ENCODE assay signal across 9 cellular contexts in genomic region chr15:101198820-101199219, GRCh38. TPM values are rescaled to one million over a fixed set of nuclear protein-coding genes. Genes with fewer than 3 reads are reported as not detected.
DNase-seq lines count a peak whose midpoint lies in the region; ATAC-seq and TF ChIP-seq lines count a peak whose summit lies in the region.
"Had no signal": no experiment of that assay in that cellular context is flagged by ENCODE, and none has a peak within 500 bp of the region (broad histone marks: within the 10 kb centered on the region; RNA-seq: fewer than 3 reads in every experiment).

No MANE protein-coding gene starts in this region.

- peak overlapping the region; percentile 41 for H3K27ac ChIP-seq in caudate nucleus (ENCODE audit: low read depth, low read length)
- H3K27ac ChIP-seq in trophoblast cell (ENCODE audit: low read depth, low read length): no peak overlapping the region
- peak overlapping the region in 1 of 2 donors; percentile 39 for H3K27ac ChIP-seq in aorta (ENCODE audit: low read depth in 1 of 2, low read length in 2 of 2)
- H3K27ac ChIP-seq in CD4-positive, alpha-beta T cell (ENCODE audit: low read depth, low read length): no peak overlapping the region

- no peak overlapping the region for H3K23ac ChIP-seq in trophoblast cell (ENCODE audit: low read length)

- CTCF ChIA-PET in CD4-positive, alpha-beta T cell (lab: Charles Lee): no interaction called here

- H3K4me3 ChIP-seq in GM12864 (ENCODE audit: low read depth, low read length) (peak overlapping the region; percentile 13; the same call in 1 of the 2 replicates), trophoblast cell (ENCODE audit: low read depth, low read length) (no peak overlapping the region), aorta (ENCODE audit: low read length in 2 of 2) (no peak overlapping the region)

- H2BK5ac ChIP-seq in trophoblast cell (ENCODE audit: low read depth, low read length, poor library complexity): no peak overlapping the region

- peak overlapping the region; percentile 49 for H3K4ac ChIP-seq in trophoblast cell (ENCODE audit: low read depth, low read length)

- WGBS in trophoblast cell (ENCODE audit: extremely low coverage, insufficient coverage, insufficient read length): no CpG with 5 or more reads among the region's 6 CpGs
- 78 to 81% methylated on average over 6 of the region's 6 CpGs for WGBS in aorta, 2 donors

- intact Hi-C loops in aorta (cut with DNase I): loop anchor here in 1 of 2 donors (5.0 kb wide), 1 partner anchor 53 kb away; the partner anchor contains the start of gene CHSY1
- intact Hi-C loops in CD4-positive, alpha-beta T cell (cut with DNase I, micrococcal nuclease): loop anchor here (5.0 to 10.0 kb wide), 2 partner anchors 38 to 74 kb away; no protein-coding TSS in a partner anchor

- H3K27me3 ChIP-seq in trophoblast cell (ENCODE audit: insufficient read depth, low read length): no peaks in the 10 kb centered on the region
- H3K27me3 ChIP-seq in aorta (ENCODE audit: control insufficient read depth in 1 of 2, insufficient read depth in 2 of 2, low read length in 1 of 2): no peaks in the 10 kb centered on the region
- H3K27me3 ChIP-seq in CD4-positive, alpha-beta T cell (ENCODE audit: control insufficient read depth, insufficient read depth, low read length): no peaks in the 10 kb centered on the region

- H3K9me3 ChIP-seq in trophoblast cell (ENCODE audit: insufficient read depth, low read depth, low read length) (no peaks in the 10 kb centered on the region), aorta (ENCODE audit: control insufficient read depth, low read length) (no peaks in the 10 kb centered on the region)
- no peaks in the 10 kb centered on the region for H3K9me3 ChIP-seq in CD4-positive, alpha-beta T cell (ENCODE audit: control insufficient read depth, low read length)

- H4K12ac ChIP-seq in trophoblast cell (ENCODE audit: low read depth, low read length): no peak overlapping the region

- H3K36me3 ChIP-seq in trophoblast cell (ENCODE audit: control insufficient read depth in 1 of 2, insufficient read depth in 2 of 2, low read length in 2 of 2) (no peaks in the 10 kb centered on the region), aorta (ENCODE audit: control insufficient read depth in 1 of 2, insufficient read depth in 2 of 2, low read length in 1 of 2) (no peaks in the 10 kb centered on the region)

- H3K4me1 Mint-ChIP-seq in CD4-positive, alpha-beta T cell (ENCODE audit: low read depth): peaks cover 73% of the 10 kb centered on the region

- H3K9ac ChIP-seq in trophoblast cell (ENCODE audit: low read length): peak overlapping the region; percentile 12

- TF ChIP-seq CTCF in GM12864 (IDR thresholded peaks at IDR 0.05; ENCODE audit: low read depth, low read length, missing control alignments): no peak
- no peak for TF ChIP-seq CTCF in CD4-positive, alpha-beta T cell (IDR thresholded peaks at IDR 0.05)

- H2BK12ac ChIP-seq in trophoblast cell (ENCODE audit: low read length): no peak overlapping the region

- H3K9me3 Mint-ChIP-seq in CD4-positive, alpha-beta T cell: no peaks in the 10 kb centered on the region

- ATAC-seq in HG02571 (IDR thresholded peaks at IDR 0.05; ENCODE audit: unreplicated experiment): no peak
- ATAC-seq in aorta (ENCODE audit: low FRiP score): no peak
- no peak for ATAC-seq in CD4-positive, alpha-beta T cell (ENCODE audit: poor library complexity)

- H3K4me2 ChIP-seq in trophoblast cell (ENCODE audit: low read length): no peak overlapping the region

- DNase-seq in GM12864 (ENCODE audit: low read depth): no peak
- peak; percentile 1 for DNase-seq in NCI-H128 (lab: John Stamatoyannopoulos, UW; ENCODE audit: unreplicated experiment)
- no peak for DNase-seq in caudate nucleus (lab: John Stamatoyannopoulos, UW)
- no peak for DNase-seq in trophoblast cell
- no peak for DNase-seq in aorta
- DNase-seq in RKO (ENCODE audit: low spot score): no peak
- DNase-seq in CD4-positive, alpha-beta T cell: no peak
- DNase-seq: NCI-H774 had no signal

- H3K14ac ChIP-seq in trophoblast cell (ENCODE audit: low read length): no peak overlapping the region

- no peak overlapping the region for H2BK120ac ChIP-seq in trophoblast cell (ENCODE audit: insufficient read depth, low read length, poor library complexity)

- POLR2A ChIA-PET in CD4-positive, alpha-beta T cell (lab: Charles Lee): no interaction called here

- H3K36me3 Mint-ChIP-seq in CD4-positive, alpha-beta T cell (ENCODE audit: low read depth): no peaks in the 10 kb centered on the region

- H3K18ac ChIP-seq in trophoblast cell (ENCODE audit: low read length): peak overlapping the region; percentile 3

- H4K91ac ChIP-seq in trophoblast cell (ENCODE audit: low read depth, low read length): no peak overlapping the region

- no peak overlapping the region for H3K4me3 Mint-ChIP-seq in CD4-positive, alpha-beta T cell

- H4K8ac ChIP-seq in trophoblast cell (ENCODE audit: low read depth, low read length): no peak overlapping the region

- no peaks in the 10 kb centered on the region for H3K79me1 ChIP-seq in trophoblast cell (ENCODE audit: low read length)

- no peaks in the 10 kb centered on the region for H3K27me3 Mint-ChIP-seq in CD4-positive, alpha-beta T cell

- no peak overlapping the region for H2AFZ ChIP-seq in trophoblast cell (ENCODE audit: insufficient read depth, low read length, poor library complexity)

- no peak overlapping the region for H2AK5ac ChIP-seq in trophoblast cell (ENCODE audit: low read length)

- no peaks in the 10 kb centered on the region for H3K79me2 ChIP-seq in trophoblast cell (ENCODE audit: control insufficient read depth, insufficient read depth, low read length, poor library complexity)

- H3K27ac Mint-ChIP-seq in CD4-positive, alpha-beta T cell: no peak overlapping the region

- peaks cover 5 to 7% of the 10 kb centered on the region in 2 experiments for H3K4me1 ChIP-seq in trophoblast cell (ENCODE audit: control insufficient read depth in 1 of 2, insufficient read depth in 2 of 2, low read length in 2 of 2)
- peaks cover 0 to 3% of the 10 kb centered on the region in 2 donors for H3K4me1 ChIP-seq in aorta (ENCODE audit: control insufficient read depth in 1 of 2, insufficient read depth in 2 of 2, low read length in 2 of 2)

RNA-seq across cellular contexts. Expression of gene CHSY1, which starts 53.0 kb away (rescaled TPM):
- polyA plus RNA-seq in trophoblast cell (2013): 25.5 and 25.8 TPM in 2 replicates
- 10 to 100 TPM; 65.4 to 78.4 TPM for total RNA-seq in aorta
- polyA plus RNA-seq in aorta: 10 to 100 TPM; 10.8 to 34.2 TPM
- total RNA-seq in CD4-positive, alpha-beta T cell: 1 to 10 TPM; 5.8 to 6.7 TPM

Comparison
In these comparisons a context has a peak if more than half of its experiments do, and no peak if none do; other contexts are left out.
1. RNA of gene CHSY1, which starts 53.0 kb away (total RNA-seq): 65.4 to 78.4 TPM in aorta; 5.8 to 6.7 TPM in CD4-positive, alpha-beta T cell; every median in the first group is over 4 times any median in the second.